ENCODE assay signal across 10 cellular contexts in genomic region chr11:125167292-125167953, GRCh38. TPM values are rescaled to one million over a fixed set of nuclear protein-coding genes. Genes with fewer than 3 reads are reported as not detected.
DNase-seq lines count a peak whose midpoint lies in the region; ATAC-seq and TF ChIP-seq lines count a peak whose summit lies in the region.
"Had no signal": no experiment of that assay in that cellular context is flagged by ENCODE, and none has a peak within 500 bp of the region (broad histone marks: within the 10 kb centered on the region; RNA-seq: fewer than 3 reads in every experiment).

No MANE protein-coding gene starts in this region.

- H3K4me3 ChIP-seq in SJCRH30 (peak overlapping the region; percentile 95), esophagus squamous epithelium (peak overlapping the region in 3 of 4 donors; percentile 61 to 72 (median 61)), testis (peak overlapping the region; percentile 61 to 71)

- peaks cover 43% of the 10 kb centered on the region for H3K4me1 ChIP-seq in SJCRH30
- peaks cover 15 to 77% (median 38%) of the 10 kb centered on the region in 3 donors for H3K4me1 ChIP-seq in esophagus squamous epithelium
- H3K4me1 ChIP-seq in testis = peaks cover 28% of the 10 kb centered on the region

- ATAC-seq in GM21528 (IDR thresholded peaks at IDR 0.05; ENCODE audit: low FRiP score, unreplicated experiment) = no peak
- ATAC-seq: activated T-helper 17 cell treated with anti-CD3 and anti-CD28 coated beads, Interleukin-2, amount 50 U/mL, for 72 hours had no signal

- intact Hi-C loops in esophagus squamous epithelium (cut with DNase I) (no loop called here), testis (cut with DNase I; ENCODE audit: low total_unique reads) (loop anchor here (5.0 kb wide), 2 partner anchors 60 to 175 kb away; no protein-coding TSS in a partner anchor)

- TF ChIP-seq CTCF in esophagus squamous epithelium (IDR thresholded peaks at IDR 0.05) = no peak
- no peak for TF ChIP-seq CTCF in testis (IDR thresholded peaks at IDR 0.05)

- 42 to 73% methylated on average over 9 to 10 of the region's 28 CpGs for WGBS in esophagus squamous epithelium, 2 donors
- 8 to 23% methylated on average over 7 to 28 of the region's 28 CpGs for WGBS in testis, 2 donors

- H3K27me3 ChIP-seq in SJCRH30 (no peaks in the 10 kb centered on the region), esophagus squamous epithelium (peaks cover 0 to 49% (median 2%) of the 10 kb centered on the region in 4 donors), testis (no peaks in the 10 kb centered on the region)

- peak overlapping the region; percentile 74 for H3K27ac ChIP-seq in SJCRH30
- peak overlapping the region; percentile 53 to 90 (median 84) for H3K27ac ChIP-seq in esophagus squamous epithelium
- peak overlapping the region; percentile 87 to 93 for H3K27ac ChIP-seq in testis

- H3K36me3 ChIP-seq in SJCRH30 (no peaks in the 10 kb centered on the region), esophagus squamous epithelium (no peaks in the 10 kb centered on the region), testis (ENCODE audit: low read depth, missing control alignments) (no peaks in the 10 kb centered on the region)

- TF ChIP-seq POLR2A in esophagus squamous epithelium (IDR thresholded peaks at IDR 0.05) (peak in 1 of 4 donors; percentile 35), testis (IDR thresholded peaks at IDR 0.05) (no peak)

- DNase-seq in SJCRH30 (peak; percentile 63 to 66), esophagus squamous epithelium (lab: John Stamatoyannopoulos, UW) (no peak), mesenteric fat pad (ENCODE audit: low spot score) (peak; percentile 64), testis (peak; percentile 37), NCI-H2029 treated with DMSO at 0.1 percent for 48 hours (lab: John Stamatoyannopoulos, UW) (no peak), mucosa of gallbladder (ENCODE audit: low spot score) (no peak)
- DNase-seq in activated naive CD4-positive, alpha-beta T cell (lab: John Stamatoyannopoulos, UW) = no peak

- H3K9me3 ChIP-seq in SJCRH30 (replicated peaks) = no peaks in the 10 kb centered on the region
- no peaks in the 10 kb centered on the region for H3K9me3 ChIP-seq in esophagus squamous epithelium
- H3K9me3 ChIP-seq in testis = no peaks in the 10 kb centered on the region

RNA-seq across cellular contexts. Expression of gene PKNOX2, which starts 2.9 kb away (rescaled TPM):
- 13.1 and 15.1 TPM in 2 replicates for total RNA-seq in SJCRH30 (2014; rRNA removed; shearing (Covaris generic))
- total RNA-seq in esophagus squamous epithelium (1 to 10 TPM in 2 of 4 donors, under 1 TPM in 1, not detected in 1; 0.40 to 5.9 (median 1.1) TPM), mesenteric fat pad (2.6 TPM), testis (1 to 10 TPM; 5.5 to 7.3 TPM), mucosa of gallbladder (5.1 TPM)
- polyA plus RNA-seq in testis (ENCODE audit: insufficient read depth, low read depth, low replicate concordance) = 10.4 TPM
- total RNA-seq: activated T-helper 17 cell treated with anti-CD3 and anti-CD28 coated beads, Interleukin-2, amount 50 U/mL, for 72 hours; NCI-H460 had no signal

RNA-seq across cellular contexts. Expression of gene TMEM218, which starts 56.0 kb away (rescaled TPM):
- total RNA-seq in SJCRH30 (2014; rRNA removed; shearing (Covaris generic)) = 19.1 and 22.0 TPM in 2 replicates
- total RNA-seq in esophagus squamous epithelium (10 to 100 TPM in 3 of 4 donors, 1 to 10 TPM in 1; 7.5 to 17.3 (median 13.9) TPM), mesenteric fat pad (24.6 TPM), testis (10 to 100 TPM; 15.1 to 17.2 TPM), mucosa of gallbladder (18.7 TPM)
- 17.7 TPM for polyA plus RNA-seq in testis (ENCODE audit: insufficient read depth, low read depth, low replicate concordance)

Comparison
In these comparisons a context has a peak if more than half of its experiments do, and no peak if none do; other contexts are left out.
1. DNase-seq: peak in SJCRH30 (2 of 2), mesenteric fat pad (single experiment) and testis (single experiment); none in esophagus squamous epithelium (single experiment), NCI-H2029 treated with DMSO at 0.1 percent for 48 hours (single experiment), activated naive CD4-positive, alpha-beta T cell (0 of 4) and mucosa of gallbladder (single experiment).
2. Peak in every context shown above with its lines, with median percentiles within 50 percentile points of each other: H3K27ac ChIP-seq and H3K4me3 ChIP-seq.